Comparison of ENCODE assay signal across 8 cellular contexts in the genomic region with DNA sequence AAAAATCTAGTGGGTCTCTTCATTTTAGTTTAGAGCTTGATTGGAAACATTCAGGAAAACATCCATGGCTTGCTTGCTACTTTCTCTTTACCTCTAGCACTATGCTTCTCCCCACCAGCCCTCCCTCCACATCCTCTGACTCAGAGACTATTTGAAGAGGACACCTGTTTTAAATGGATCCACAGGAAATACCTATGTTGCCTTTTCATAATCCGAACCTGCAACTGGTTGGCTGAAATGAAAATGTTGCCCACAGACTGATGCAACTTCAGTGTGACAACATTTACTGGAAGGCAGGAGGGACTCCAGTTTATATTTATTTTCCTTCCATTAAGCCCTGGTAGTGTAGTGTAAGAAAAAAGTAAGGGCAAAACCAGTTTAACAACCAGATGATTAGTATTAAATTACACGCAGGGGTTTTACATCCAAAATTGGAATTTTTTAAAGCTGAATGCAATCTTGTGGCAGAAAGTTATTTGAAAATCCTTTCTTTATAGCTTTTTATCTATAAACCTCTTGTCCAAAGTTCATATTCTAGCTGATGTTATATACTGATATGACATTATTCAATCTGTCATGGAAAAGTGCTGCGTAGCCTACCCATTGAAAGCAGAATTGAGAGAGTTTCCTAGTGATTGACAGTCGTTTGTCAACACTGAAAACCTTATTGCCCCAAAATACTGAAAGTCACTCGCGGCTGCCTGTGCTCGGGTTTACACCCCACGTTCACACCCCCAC. TPM values are rescaled to one million over a fixed set of nuclear protein-coding genes. Genes with fewer than 3 reads are reported as not detected.
A peak's percentile ranks its signal among the peaks of the same experiment; 100 is the strongest.
DNase-seq lines count a peak whose midpoint lies in the region; ATAC-seq and TF ChIP-seq lines count a peak whose summit lies in the region.

No MANE protein-coding gene starts in this region.

- H3K4me3 ChIP-seq in HUES64 (ENCODE audit: low read length): peak overlapping the region; percentile 86
- H3K4me3 ChIP-seq in epithelial cell of esophagus (ENCODE audit: low read length): peak overlapping the region; percentile 69

- DNase-seq in DMS79 treated with DMSO at 0.1 percent for 48 hours (lab: John Stamatoyannopoulos, UW) (peak; percentile 52), DMS79 (lab: John Stamatoyannopoulos, UW) (no peak), epithelial cell of esophagus (ENCODE audit: low read depth) (peak; percentile 97), myocyte (ENCODE audit: low read depth) (peak; percentile 95), ureter (ENCODE audit: low spot score) (peak; percentile 67)

- peak overlapping the region; percentile 81 for H3K9ac ChIP-seq in HUES64 (ENCODE audit: low read depth, low read length)

- H3K27ac ChIP-seq in HUES64 (ENCODE audit: low read depth, low read length) (peak overlapping the region; percentile 72), VCaP (peak overlapping the region; percentile 82)

- H3K27me3 ChIP-seq in HUES64 (ENCODE audit: insufficient read depth, low read length): no peaks in the 10 kb centered on the region

- 13% methylated on average over 7 of the region's 8 CpGs for WGBS in HUES64

- no peak for ATAC-seq in HG03039 (IDR thresholded peaks at IDR 0.05; ENCODE audit: unreplicated experiment)

- TF ChIP-seq CTCF in VCaP (conservative IDR thresholded peaks at IDR 0.05): no peak
- TF ChIP-seq CTCF in epithelial cell of esophagus (IDR thresholded peaks at IDR 0.05; ENCODE audit: insufficient read depth, low read depth, low read length, missing control alignments): no peak

- peaks cover 54% of the 10 kb centered on the region for H3K4me1 ChIP-seq in HUES64 (ENCODE audit: insufficient read depth, low read length)

- H3K36me3 ChIP-seq in HUES64 (ENCODE audit: insufficient read depth, low read length): no peaks in the 10 kb centered on the region

- H3K9me3 ChIP-seq in HUES64 (ENCODE audit: insufficient read depth, low read depth, low read length): no peaks in the 10 kb centered on the region

RNA-seq across cellular contexts. Expression of a gene that starts 0.9 kb away (rescaled TPM):
- polyA plus RNA-seq in HUES64 (2013, experiment 1 of 2): 23.5 TPM
- polyA plus RNA-seq in HUES64 (2013, experiment 2 of 2): 26.2 TPM
- total RNA-seq in myocyte: 72.1 and 82.6 TPM in 2 replicates
- polyA plus RNA-seq in myocyte (2012): 46.9 TPM
- 81.5 TPM for total RNA-seq in ureter
